Comparison of ENCODE assay signal across 15 cellular contexts in the genomic region with DNA sequence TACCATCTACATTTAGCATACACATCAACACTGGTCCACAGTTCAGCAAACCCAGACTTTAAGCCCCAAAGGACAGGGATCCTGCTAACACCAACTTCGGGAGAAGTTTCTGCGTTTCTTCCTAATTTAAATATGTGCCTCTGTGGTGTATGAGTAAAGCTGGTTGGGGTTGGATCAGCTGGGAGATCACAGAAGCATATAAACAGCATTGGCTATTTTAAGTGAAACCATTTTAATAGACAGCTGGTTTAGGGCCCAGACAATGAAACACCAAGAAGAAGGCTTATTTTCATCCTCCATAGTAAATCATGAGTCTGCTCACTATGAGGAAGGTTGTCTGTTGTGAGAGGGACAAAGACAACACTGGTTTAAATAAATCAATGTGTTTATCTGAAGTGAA.
"Had no signal": no experiment of that assay in that cellular context is flagged by ENCODE, and none has a peak within 500 bp of the region (broad histone marks: within the 10 kb centered on the region; RNA-seq: fewer than 3 reads in every experiment).

No MANE protein-coding gene starts in this region.

- H3K27ac ChIP-seq: heart left ventricle, left ventricle myocardium inferior, neutrophil, parathyroid adenoma, right lobe of liver had no signal

- H3K36me3 ChIP-seq: neutrophil, right lobe of liver had no signal

- H3K4me3 ChIP-seq: heart left ventricle, left ventricle myocardium inferior, right lobe of liver had no signal

- H3K9me3 ChIP-seq: heart left ventricle, left ventricle myocardium inferior, neutrophil, right lobe of liver had no signal

- DNase-seq: activated CD4-positive, alpha-beta memory T cell treated with anti-CD3 and anti-CD28 coated beads for 36 hours; activated CD4-positive, alpha-beta T cell treated with anti-CD3 and anti-CD28 coated beads for 4 hours; activated naive CD8-positive, alpha-beta T cell treated with anti-CD3 and anti-CD28 coated beads for 36 hours; activated T-cell treated with anti-CD3 and anti-CD28 coated beads for 4 hours; caudate nucleus; heart left ventricle; left ventricle myocardium inferior; mesendoderm; natural killer cell; right lobe of liver; stimulated activated CD4-positive, alpha-beta T cell treated with anti-CD3 and anti-CD28 coated beads, Interleukin-4, amount 100 ng/mL, for 24 hours; stimulated activated naive CD4-positive, alpha-beta T cell; T-cell had no signal

- H2AFZ ChIP-seq: parathyroid adenoma had no signal

- H3K27me3 ChIP-seq: heart left ventricle, right lobe of liver had no signal

- H3K79me2 ChIP-seq: parathyroid adenoma had no signal

- H3K4me1 ChIP-seq: parathyroid adenoma, right lobe of liver had no signal

- H3K9ac ChIP-seq: parathyroid adenoma had no signal
